ENCODE assay signal across 1 cellular context in genomic region chr9:110256392-110257096, GRCh38.
TF ChIP-seq lines count a peak whose summit lies in the region.

Gene TXN (minus strand): TSS chr9:110256507. CDS start chr9:110256435, 72 bp downstream.

TF ChIP-seq in HepG2, 621 proteins besides CTCF, POLR2A, EP300 and RAD21 (continued from another document and continues in another):
- TF ChIP-seq, protein P1, sequence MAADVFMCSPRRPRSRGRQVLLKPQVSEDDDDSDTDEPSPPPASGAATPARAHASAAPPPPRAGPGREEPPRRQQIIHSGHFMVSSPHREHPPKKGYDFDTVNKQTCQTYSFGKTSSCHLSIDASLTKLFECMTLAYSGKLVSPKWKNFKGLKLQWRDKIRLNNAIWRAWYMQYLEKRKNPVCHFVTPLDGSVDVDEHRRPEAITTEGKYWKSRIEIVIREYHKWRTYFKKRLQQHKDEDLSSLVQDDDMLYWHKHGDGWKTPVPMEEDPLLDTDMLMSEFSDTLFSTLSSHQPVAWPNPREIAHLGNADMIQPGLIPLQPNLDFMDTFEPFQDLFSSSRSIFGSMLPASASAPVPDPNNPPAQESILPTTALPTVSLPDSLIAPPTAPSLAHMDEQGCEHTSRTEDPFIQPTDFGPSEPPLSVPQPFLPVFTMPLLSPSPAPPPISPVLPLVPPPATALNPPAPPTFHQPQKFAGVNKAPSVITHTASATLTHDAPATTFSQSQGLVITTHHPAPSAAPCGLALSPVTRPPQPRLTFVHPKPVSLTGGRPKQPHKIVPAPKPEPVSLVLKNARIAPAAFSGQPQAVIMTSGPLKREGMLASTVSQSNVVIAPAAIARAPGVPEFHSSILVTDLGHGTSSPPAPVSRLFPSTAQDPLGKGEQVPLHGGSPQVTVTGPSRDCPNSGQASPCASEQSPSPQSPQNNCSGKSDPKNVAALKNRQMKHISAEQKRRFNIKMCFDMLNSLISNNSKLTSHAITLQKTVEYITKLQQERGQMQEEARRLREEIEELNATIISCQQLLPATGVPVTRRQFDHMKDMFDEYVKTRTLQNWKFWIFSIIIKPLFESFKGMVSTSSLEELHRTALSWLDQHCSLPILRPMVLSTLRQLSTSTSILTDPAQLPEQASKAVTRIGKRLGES (CRISPR knock-in tag; IDR thresholded peaks at IDR 0.05; ENCODE audit: borderline replicate concordance): 0 out of 2 replicates have a peak, but pooled peaks have one; percentile 18
- TF ChIP-seq ZNF546 (CRISPR knock-in tag; conservative IDR thresholded peaks at IDR 0.05) (peak; percentile 42; the same call in 1 of the 2 replicates), DR1 (CRISPR knock-in tag; IDR thresholded peaks at IDR 0.05) (peak; percentile 92), SP1 (IDR thresholded peaks at IDR 0.05) (no peak), SP1 (CRISPR knock-in tag; IDR thresholded peaks at IDR 0.05) (peak; percentile 48), ZNF891 (CRISPR knock-in tag; IDR thresholded peaks at IDR 0.05) (peak; percentile 57; the same call in 1 of the 2 replicates), MAFG (CRISPR knock-in tag; IDR thresholded peaks at IDR 0.05) (peak; percentile 95), TAF1 (CRISPR knock-in tag; IDR thresholded peaks at IDR 0.05) (peak; percentile 65), ZNF691 (CRISPR knock-in tag; IDR thresholded peaks at IDR 0.05; ENCODE audit: borderline replicate concordance, low read depth) (no peak), HNF1A (IDR thresholded peaks at IDR 0.05; ENCODE audit: low read depth) (no peak), HNF1A (CRISPR knock-in tag; IDR thresholded peaks at IDR 0.05; ENCODE audit: borderline replicate concordance) (peak; percentile 49; the same call in 1 of the 2 replicates), ZNF790 (CRISPR knock-in tag; IDR thresholded peaks at IDR 0.05; ENCODE audit: borderline replicate concordance) (peak; percentile 81), ZNF468 (CRISPR knock-in tag; IDR thresholded peaks at IDR 0.05) (no peak), ATF7-NPFF (CRISPR knock-in tag; IDR thresholded peaks at IDR 0.05; ENCODE audit: low read depth) (peak; percentile 46; the same call in 1 of the 2 replicates), SAP130 (CRISPR knock-in tag; IDR thresholded peaks at IDR 0.05; ENCODE audit: low read depth) (peak; percentile 82), NFIB (CRISPR knock-in tag; IDR thresholded peaks at IDR 0.05; ENCODE audit: borderline replicate concordance) (no peak), KAT8 (CRISPR knock-in tag; IDR thresholded peaks at IDR 0.05) (peak; percentile 12; the same call in 1 of the 2 replicates), CENPT (CRISPR knock-in tag; IDR thresholded peaks at IDR 0.05; ENCODE audit: low read depth) (no peak), THAP11 (CRISPR knock-in tag; IDR thresholded peaks at IDR 0.05) (peak; percentile 45; the same call in 1 of the 2 replicates), ZNF337 (CRISPR knock-in tag; IDR thresholded peaks at IDR 0.05; ENCODE audit: borderline replicate concordance, low read depth) (no peak), ZNF234 (CRISPR knock-in tag; conservative IDR thresholded peaks at IDR 0.05) (0 out of 2 replicates have a peak, but pooled peaks have one; percentile 20), MAZ (IDR thresholded peaks at IDR 0.05; ENCODE audit: borderline replicate concordance, low read depth, low read length) (0 out of 2 replicates have a peak, but pooled peaks have one; percentile 39), MAZ (CRISPR knock-in tag; IDR thresholded peaks at IDR 0.05; ENCODE audit: low read depth) (peak; percentile 64), KLF16 (CRISPR knock-in tag; IDR thresholded peaks at IDR 0.05) (peak in 1 of 2 experiments; percentile 57; a peak in 1 of 4 replicates), SUZ12 (IDR thresholded peaks at IDR 0.05; ENCODE audit: low read depth, low read length) (no peak), POLR2G (IDR thresholded peaks at IDR 0.05; ENCODE audit: low read depth, low read length) (peak; percentile 86), ZNF264 (CRISPR knock-in tag; IDR thresholded peaks at IDR 0.05) (peak; percentile 72; the same call in 1 of the 2 replicates), GMEB1 (CRISPR knock-in tag; IDR thresholded peaks at IDR 0.05; ENCODE audit: borderline replicate concordance) (peak; percentile 71; the same call in 1 of the 2 replicates), ZNF367 (CRISPR knock-in tag; IDR thresholded peaks at IDR 0.05; ENCODE audit: borderline replicate concordance) (0 out of 2 replicates have a peak, but pooled peaks have one; percentile 38), ZNF407 (CRISPR knock-in tag; IDR thresholded peaks at IDR 0.05; ENCODE audit: not compliant biosample characterization) (no peak), ZNF773 (CRISPR knock-in tag; IDR thresholded peaks at IDR 0.05; ENCODE audit: borderline replicate concordance) (0 out of 2 replicates have a peak, but pooled peaks have one; percentile 52), THRA (CRISPR knock-in tag; IDR thresholded peaks at IDR 0.05; ENCODE audit: borderline replicate concordance) (0 out of 2 replicates have a peak, but pooled peaks have one; percentile 36), RXRA (CRISPR knock-in tag; IDR thresholded peaks at IDR 0.05) (peak; percentile 82), SOX6 (IDR thresholded peaks at IDR 0.05) (no peak), SOX6 (CRISPR knock-in tag; IDR thresholded peaks at IDR 0.05) (peak; percentile 47), YY1 (IDR thresholded peaks at IDR 0.05; ENCODE audit: insufficient read depth, insufficient replicate concordance, low read depth, low read length) (peak; percentile 52), MED1 (CRISPR knock-in tag; IDR thresholded peaks at IDR 0.05) (peak; percentile 63), ARNTL (CRISPR knock-in tag; IDR thresholded peaks at IDR 0.05) (0 out of 2 replicates have a peak, but pooled peaks have one; percentile 21), RBFOX2 (IDR thresholded peaks at IDR 0.05; ENCODE audit: low read depth, low read length) (peak; percentile 76)
- TF ChIP-seq, protein P2, sequence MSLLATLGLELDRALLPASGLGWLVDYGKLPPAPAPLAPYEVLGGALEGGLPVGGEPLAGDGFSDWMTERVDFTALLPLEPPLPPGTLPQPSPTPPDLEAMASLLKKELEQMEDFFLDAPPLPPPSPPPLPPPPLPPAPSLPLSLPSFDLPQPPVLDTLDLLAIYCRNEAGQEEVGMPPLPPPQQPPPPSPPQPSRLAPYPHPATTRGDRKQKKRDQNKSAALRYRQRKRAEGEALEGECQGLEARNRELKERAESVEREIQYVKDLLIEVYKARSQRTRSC (CRISPR knock-in tag; IDR thresholded peaks at IDR 0.05; ENCODE audit: low read depth): no peak
